Comparison of ENCODE assay signal across 1 cellular context in genomic region chr16:84595052-84595481, GRCh38.
TF ChIP-seq lines count a peak whose summit lies in the region.

No MANE protein-coding gene starts in this region.

TF ChIP-seq in K562, 482 proteins besides CTCF, POLR2A, EP300 and RAD21:
- TF ChIP-seq MAFG (tag; conservative IDR thresholded peaks at IDR 0.05) (peak; percentile 75), ILK (tag; IDR thresholded peaks at IDR 0.05; ENCODE audit: borderline replicate concordance, low read depth) (no peak), MAFK (IDR thresholded peaks at IDR 0.05; ENCODE audit: low read length) (peak; percentile 64), MAFF (IDR thresholded peaks at IDR 0.05; ENCODE audit: low read length) (peak; percentile 44; the same call in 1 of the 2 replicates), C11orf30 (IDR thresholded peaks at IDR 0.05; ENCODE audit: low read depth) (peak; percentile 86), ZNF165 (CRISPR knock-in tag; IDR thresholded peaks at IDR 0.05; ENCODE audit: borderline replicate concordance) (no peak), ZNF316 (IDR thresholded peaks at IDR 0.05) (peak; percentile 90)
